In genomic region chr16:55954906-55955305, GRCh38 we compare ENCODE assay signal across 29 cellular contexts.
"Had no signal": no experiment of that assay in that cellular context is flagged by ENCODE, and none has a peak within 500 bp of the region (broad histone marks: within the 10 kb centered on the region; RNA-seq: fewer than 3 reads in every experiment).

No MANE protein-coding gene starts in this region.

- H3K4me1 ChIP-seq: neural progenitor cell, parathyroid adenoma, tibial artery had no signal

- DNase-seq: dermis blood vessel endothelial cell; effector memory CD4-positive, alpha-beta T cell; esophagus squamous epithelium; foreskin melanocyte; glutamatergic neuron; hypothalamus; immature natural killer cell; islet precursor cell; kidney glomerular epithelial cell; left colon; mesenchymal stem cell; mucosa of descending colon; naive B cell; stimulated activated CD4-positive, alpha-beta T cell treated with anti-CD3 and anti-CD28 coated beads, Interleukin-12 subunit alpha, Interleukin-12 subunit beta, amount 100 ng/mL, for 4 hours; stimulated activated CD4-positive, alpha-beta T cell treated with anti-CD3 and anti-CD28 coated beads, Interleukin-1b, Interleukin-23, amount 100 ng/mL, for 48 hours; stimulated activated CD4-positive, alpha-beta T cell treated with anti-CD3 and anti-CD28 coated beads, Interleukin-4, amount 100 ng/mL, for 24 hours; stimulated activated naive CD8-positive, alpha-beta T cell treated with anti-CD3 and anti-CD28 coated beads, Interleukin-15, Interleukin-2, amounts not matched to agents 100 U/mL and 50 U/mL, for 24 hours; substantia nigra; testis; tibial artery had no signal

- H3K36me3 Mint-ChIP-seq: immature natural killer cell; natural killer cell treated with Interleukin-12 subunit alpha and Interleukin-12 subunit beta and Interleukin-15 and Interleukin-18, amount 100 ng/mL, for 72 hours; neural progenitor cell; stimulated activated effector memory CD8-positive, alpha-beta T cell treated with anti-CD3 and anti-CD28 coated beads, Interleukin-12 subunit alpha, Interleukin-12 subunit beta, amount 100 ng/mL, for 72 hours; type B pancreatic cell had no signal

- H3K4me1 Mint-ChIP-seq: immature natural killer cell; naive B cell; stimulated activated effector memory CD8-positive, alpha-beta T cell treated with anti-CD3 and anti-CD28 coated beads, Interleukin-12 subunit alpha, Interleukin-12 subunit beta, amount 100 ng/mL, for 72 hours had no signal

- H3K27me3 Mint-ChIP-seq: type B pancreatic cell had no signal

- H3K9me3 Mint-ChIP-seq: type B pancreatic cell had no signal

- H3K27ac ChIP-seq: coronary artery, esophagus squamous epithelium, neural progenitor cell, parathyroid adenoma, tibial artery had no signal

- H3K9me3 ChIP-seq: esophagus squamous epithelium, mucosa of descending colon, testis had no signal

- H3K27me3 ChIP-seq: neural progenitor cell, testis, tibial artery had no signal

- H3K4me2 ChIP-seq: neural progenitor cell, smooth muscle cell had no signal

- H3K36me3 ChIP-seq: esophagus squamous epithelium, neural progenitor cell, tibial artery had no signal

- H3K9ac ChIP-seq: neural progenitor cell, parathyroid adenoma had no signal

- H3K27ac Mint-ChIP-seq: immature natural killer cell; mesothelial cell of epicardium; natural killer cell treated with Interleukin-12 subunit alpha and Interleukin-12 subunit beta and Interleukin-15 and Interleukin-18, amount 100 ng/mL, for 72 hours; neural progenitor cell; progenitor cell of endocrine pancreas; stimulated activated effector memory CD8-positive, alpha-beta T cell treated with anti-CD3 and anti-CD28 coated beads, Interleukin-12 subunit alpha, Interleukin-12 subunit beta, amount 100 ng/mL, for 72 hours; type B pancreatic cell had no signal

- H3K4me3 ChIP-seq: coronary artery, esophagus squamous epithelium, mucosa of descending colon, neural progenitor cell, smooth muscle cell, testis, tibial artery had no signal

- H3K4me3 Mint-ChIP-seq: immature natural killer cell; mesothelial cell of epicardium; naive B cell; natural killer cell treated with Interleukin-12 subunit alpha and Interleukin-12 subunit beta and Interleukin-15 and Interleukin-18, amount 100 ng/mL, for 72 hours; neural progenitor cell; stimulated activated effector memory CD8-positive, alpha-beta T cell treated with anti-CD3 and anti-CD28 coated beads, Interleukin-12 subunit alpha, Interleukin-12 subunit beta, amount 100 ng/mL, for 72 hours; type B pancreatic cell had no signal
